23 cellular contexts compared by ENCODE assay signal in genomic region chr2:221109552-221109951, GRCh38.
A peak's percentile ranks its signal among the peaks of the same experiment; 100 is the strongest.
DNase-seq lines count a peak whose midpoint lies in the region; ATAC-seq and TF ChIP-seq lines count a peak whose summit lies in the region.
"Had no signal": no experiment of that assay in that cellular context is flagged by ENCODE, and none has a peak within 500 bp of the region (broad histone marks: within the 10 kb centered on the region; RNA-seq: fewer than 3 reads in every experiment).

No MANE protein-coding gene starts in this region.

- no peak overlapping the region for H3K4me2 ChIP-seq in hepatocyte
- H3K4me2 ChIP-seq: A549 had no signal

- intact Hi-C loops in adrenal gland (cut with DNase I), result no loop called here

- TF ChIP-seq CTCF in adrenal gland (IDR thresholded peaks at IDR 0.05), result no peak
- no peak for TF ChIP-seq CTCF in hepatocyte (IDR thresholded peaks at IDR 0.05; ENCODE audit: poor library complexity)

- H3K27me3 ChIP-seq in adrenal gland (no peaks in the 10 kb centered on the region), hepatocyte (no peaks in the 10 kb centered on the region)

- no peaks in the 10 kb centered on the region for H3K9me2 ChIP-seq in hepatocyte (replicated peaks; ENCODE audit: insufficient read depth)

- peak; percentile 61 for ATAC-seq in GM18873 (IDR thresholded peaks at IDR 0.05; ENCODE audit: low FRiP score, unreplicated experiment)
- peak; percentile 81 for ATAC-seq in HG02759 (IDR thresholded peaks at IDR 0.05; ENCODE audit: unreplicated experiment)
- ATAC-seq in HG03354 (IDR thresholded peaks at IDR 0.05; ENCODE audit: poor library complexity, severe bottlenecking, unreplicated experiment), result peak; percentile 50
- ATAC-seq in GM19351 (IDR thresholded peaks at IDR 0.05; ENCODE audit: unreplicated experiment), result no peak
- ATAC-seq: A549, HCT116 had no signal

- no peak for TF ChIP-seq POLR2A in adrenal gland (IDR thresholded peaks at IDR 0.05)

- peak; percentile 20 for DNase-seq in kidney glomerular epithelial cell (lab: John Stamatoyannopoulos, UW)
- no peak for DNase-seq in adrenal gland
- no peak for DNase-seq in hepatocyte (ENCODE audit: low spot score)
- DNase-seq: Calu3; CD4-positive, alpha-beta memory T cell; GF-D8; GOT3; MM.1S; NCI-H1092; NCI-H1436 treated with DMSO at 0.1 percent for 48 hours; NCI-H2029 treated with DMSO at 0.1 percent for 48 hours; NCI-H2171 treated with DMSO at 0.1 percent for 48 hours; NCI-H446; NCI-H526 treated with DMSO at 0.1 percent for 48 hours; Right ventricle myocardium superior; SW 1271; T-helper 2 cell had no signal

- H3K36me3 ChIP-seq in adrenal gland (replicated peaks in 1 of 2) (no peaks in the 10 kb centered on the region), hepatocyte (replicated peaks; ENCODE audit: insufficient read depth, low read depth) (no peaks in the 10 kb centered on the region)

- H3K9me3 ChIP-seq in adrenal gland (replicated peaks in 1 of 3), result no peaks in the 10 kb centered on the region
- H3K9me3 ChIP-seq in hepatocyte (ENCODE audit: low read depth), result no peaks in the 10 kb centered on the region
- H3K9me3 ChIP-seq: A549 had no signal

- no peaks in the 10 kb centered on the region for H4K20me1 ChIP-seq in hepatocyte (ENCODE audit: insufficient read depth, poor library complexity, severe bottlenecking)

- H3K4me3 ChIP-seq in adrenal gland (no peak overlapping the region), hepatocyte (no peak overlapping the region)
- H3K4me3 ChIP-seq: A549 had no signal

- H3K4me1 ChIP-seq in adrenal gland (replicated peaks in 1 of 2) (peaks cover 0 to 3% of the 10 kb centered on the region in 2 donors), hepatocyte (ENCODE audit: insufficient read depth) (no peaks in the 10 kb centered on the region)
- H3K4me1 ChIP-seq: A549 had no signal

- H3K27ac ChIP-seq in adrenal gland, result no peak overlapping the region
- H3K27ac ChIP-seq in hepatocyte, result no peak overlapping the region
- H3K27ac ChIP-seq: A549 had no signal

- no peaks in the 10 kb centered on the region for H3K79me2 ChIP-seq in hepatocyte

- H2AFZ ChIP-seq in hepatocyte, result no peak overlapping the region
